Comparison of ENCODE assay signal across 8 cellular contexts in genomic region chr4:162959056-162959455, GRCh38.
DNase-seq lines count a peak whose midpoint lies in the region; ATAC-seq lines count a peak whose summit lies in the region.

No MANE protein-coding gene starts in this region.

- H3K4me3 Mint-ChIP-seq in stimulated activated effector memory CD8-positive, alpha-beta T cell treated with anti-CD3 and anti-CD28 coated beads, Interleukin-12 subunit alpha, Interleukin-12 subunit beta, amount 100 ng/mL, for 72 hours: no peak overlapping the region

- H3K4me1 Mint-ChIP-seq in stimulated activated effector memory CD8-positive, alpha-beta T cell treated with anti-CD3 and anti-CD28 coated beads, Interleukin-12 subunit alpha, Interleukin-12 subunit beta, amount 100 ng/mL, for 72 hours: no peaks in the 10 kb centered on the region

- peak; percentile 81 for ATAC-seq in HG02759 (IDR thresholded peaks at IDR 0.05; ENCODE audit: unreplicated experiment)
- peak; percentile 43 for ATAC-seq in stimulated activated effector memory CD8-positive, alpha-beta T cell treated with anti-CD3 and anti-CD28 coated beads, Interleukin-12 subunit alpha, Interleukin-12 subunit beta, amount 100 ng/mL, for 72 hours
- ATAC-seq in HG03039 (IDR thresholded peaks at IDR 0.05; ENCODE audit: unreplicated experiment): no peak

- DNase-seq in NOMO-1 treated with DMSO at 0.1 percent for 48 hours (lab: John Stamatoyannopoulos, UW; ENCODE audit: unreplicated experiment): peak; percentile 28
- DNase-seq in NOMO-1 treated with dmso at 0.1 percent for 144 hours (lab: John Stamatoyannopoulos, UW; ENCODE audit: unreplicated experiment): no peak
- DNase-seq in SK-N-DZ (ENCODE audit: low spot score): peak; percentile 15
- DNase-seq in stimulated activated effector memory CD8-positive, alpha-beta T cell treated with anti-CD3 and anti-CD28 coated beads, Interleukin-12 subunit alpha, Interleukin-12 subunit beta, amount 100 ng/mL, for 72 hours (ENCODE audit: low spot score in 2 of 2): no peak
- no peak for DNase-seq in effector CD4-positive, alpha-beta T cell
- no peak for DNase-seq in activated CD4-positive, alpha-beta T cell treated with anti-CD3 and anti-CD28 coated beads for 48 hours

- peaks cover 1% of the 10 kb centered on the region for H3K9me3 Mint-ChIP-seq in stimulated activated effector memory CD8-positive, alpha-beta T cell treated with anti-CD3 and anti-CD28 coated beads, Interleukin-12 subunit alpha, Interleukin-12 subunit beta, amount 100 ng/mL, for 72 hours

- H3K36me3 Mint-ChIP-seq in stimulated activated effector memory CD8-positive, alpha-beta T cell treated with anti-CD3 and anti-CD28 coated beads, Interleukin-12 subunit alpha, Interleukin-12 subunit beta, amount 100 ng/mL, for 72 hours: no peaks in the 10 kb centered on the region

- no peak overlapping the region for H3K27ac Mint-ChIP-seq in stimulated activated effector memory CD8-positive, alpha-beta T cell treated with anti-CD3 and anti-CD28 coated beads, Interleukin-12 subunit alpha, Interleukin-12 subunit beta, amount 100 ng/mL, for 72 hours

Comparison
In these comparisons a context has a peak if more than half of its experiments do, and no peak if none do; other contexts are left out.
1. DNase-seq: peak in NOMO-1 treated with DMSO at 0.1 percent for 48 hours (single experiment) and SK-N-DZ (single experiment); none in NOMO-1 treated with dmso at 0.1 percent for 144 hours (single experiment), stimulated activated effector memory CD8-positive, alpha-beta T cell treated with anti-CD3 and anti-CD28 coated beads, Interleukin-12 subunit alpha, Interleukin-12 subunit beta, amount 100 ng/mL, for 72 hours (0 of 2), effector CD4-positive, alpha-beta T cell (single experiment) and activated CD4-positive, alpha-beta T cell treated with anti-CD3 and anti-CD28 coated beads for 48 hours (single experiment).